In genomic region chrX:12954376-12954775, GRCh38 we compare ENCODE assay signal across 15 cellular contexts. TPM values are rescaled to one million over a fixed set of nuclear protein-coding genes. Genes with fewer than 3 reads are reported as not detected.
A peak's percentile ranks its signal among the peaks of the same experiment; 100 is the strongest.
DNase-seq lines count a peak whose midpoint lies in the region; TF ChIP-seq lines count a peak whose summit lies in the region.
"Had no signal": no experiment of that assay in that cellular context is flagged by ENCODE, and none has a peak within 500 bp of the region (broad histone marks: within the 10 kb centered on the region; RNA-seq: fewer than 3 reads in every experiment).

No MANE protein-coding gene starts in this region.

- H3K36me3 ChIP-seq in tibial nerve (no peaks in the 10 kb centered on the region), WERI-Rb-1 (no peaks in the 10 kb centered on the region)
- H3K36me3 ChIP-seq: cardiac muscle cell, gastroesophageal sphincter, pancreas, SJSA1, thoracic aorta had no signal

- H3K27ac ChIP-seq in tibial nerve (peak overlapping the region in 2 of 4 donors; percentile 58 to 68), WERI-Rb-1 (no peak overlapping the region)
- H3K27ac ChIP-seq: cardiac muscle cell, pancreas, SJSA1 had no signal

- no peak for TF ChIP-seq CTCF in tibial nerve (IDR thresholded peaks at IDR 0.05)
- no peak for TF ChIP-seq CTCF in WERI-Rb-1 (IDR thresholded peaks at IDR 0.05; ENCODE audit: low read depth, low read length)

- H3K4me3 Mint-ChIP-seq in activated naive CD4-positive, alpha-beta T cell treated with anti-CD3 and anti-CD28 coated beads, Interleukin-2, amount 50 U/mL, for 24 hours = peak overlapping the region; percentile 55
- H3K4me3 Mint-ChIP-seq in T-helper 2 cell treated with Interferon-gamma antibody and Interleukin-4, amounts not matched to agents 5 μg/mL and 100 μg/mL, for 36 hours = peak overlapping the region; percentile 84
- peak overlapping the region; percentile 68 to 82 (median 77) for H3K4me3 Mint-ChIP-seq in immature natural killer cell

- TF ChIP-seq POLR2A in tibial nerve (IDR thresholded peaks at IDR 0.05) = no peak

- WGBS in tibial nerve, 2 donors = 87 to 91% methylated on average over 5 to 9 of the region's 9 CpGs

- TF ChIP-seq EP300 in tibial nerve (IDR thresholded peaks at IDR 0.05) = no peak

- DNase-seq in activated naive CD4-positive, alpha-beta T cell treated with Interleukin-2 at 50 U/mL for 16 hours = no peak
- no peak for DNase-seq in T-helper 2 cell treated with Interferon-gamma antibody and Interleukin-4, amounts not matched to agents 5 μg/mL and 100 μg/mL, for 36 hours (ENCODE audit: low spot score)
- DNase-seq in immature natural killer cell = peak in 2 of 3 donors; percentile 63 to 65
- no peak for DNase-seq in tibial nerve (ENCODE audit: low spot score in 2 of 2)
- no peak for DNase-seq in WERI-Rb-1
- no peak for DNase-seq in NCI-H526 treated with DMSO at 0.1 percent for 48 hours (lab: John Stamatoyannopoulos, UW)
- no peak for DNase-seq in NCI-H2196 treated with DMSO at 0.1 percent for 48 hours (lab: John Stamatoyannopoulos, UW; ENCODE audit: unreplicated experiment)
- DNase-seq: activated effector memory CD4-positive, alpha-beta T cell treated with anti-CD3 and anti-CD28 coated beads, Interleukin-2, amount 50 U/mL, for 16 hours; DMS79 treated with DMSO at 0.1 percent for 48 hours; pancreas had no signal

- no peaks in the 10 kb centered on the region for H3K9me3 Mint-ChIP-seq in activated naive CD4-positive, alpha-beta T cell treated with anti-CD3 and anti-CD28 coated beads, Interleukin-2, amount 50 U/mL, for 24 hours
- no peaks in the 10 kb centered on the region for H3K9me3 Mint-ChIP-seq in T-helper 2 cell treated with Interferon-gamma antibody and Interleukin-4, amounts not matched to agents 5 μg/mL and 100 μg/mL, for 36 hours
- no peaks in the 10 kb centered on the region for H3K9me3 Mint-ChIP-seq in immature natural killer cell

- H3K4me3 ChIP-seq in tibial nerve = no peak overlapping the region
- no peak overlapping the region for H3K4me3 ChIP-seq in WERI-Rb-1 (ENCODE audit: low read depth, low read length)
- H3K4me3 ChIP-seq: cardiac muscle cell, gastroesophageal sphincter, pancreas, SJSA1, thoracic aorta had no signal

- peaks cover 79% of the 10 kb centered on the region for H3K4me1 Mint-ChIP-seq in activated naive CD4-positive, alpha-beta T cell treated with anti-CD3 and anti-CD28 coated beads, Interleukin-2, amount 50 U/mL, for 24 hours
- peaks cover 60% of the 10 kb centered on the region for H3K4me1 Mint-ChIP-seq in T-helper 2 cell treated with Interferon-gamma antibody and Interleukin-4, amounts not matched to agents 5 μg/mL and 100 μg/mL, for 36 hours (ENCODE audit: low read depth)
- peaks cover 86 to 93% of the 10 kb centered on the region in 2 donors for H3K4me1 Mint-ChIP-seq in immature natural killer cell

- H3K27ac Mint-ChIP-seq in activated naive CD4-positive, alpha-beta T cell treated with anti-CD3 and anti-CD28 coated beads, Interleukin-2, amount 50 U/mL, for 24 hours = peak overlapping the region; percentile 97
- H3K27ac Mint-ChIP-seq in T-helper 2 cell treated with Interferon-gamma antibody and Interleukin-4, amounts not matched to agents 5 μg/mL and 100 μg/mL, for 36 hours = peak overlapping the region; percentile 94
- H3K27ac Mint-ChIP-seq in immature natural killer cell = peak overlapping the region; percentile 98 to 100 (median 99)

- peaks cover 0 to 17% (median 6%) of the 10 kb centered on the region in 4 donors for H3K4me1 ChIP-seq in tibial nerve

- H3K27me3 Mint-ChIP-seq in activated naive CD4-positive, alpha-beta T cell treated with anti-CD3 and anti-CD28 coated beads, Interleukin-2, amount 50 U/mL, for 24 hours = no peaks in the 10 kb centered on the region
- no peaks in the 10 kb centered on the region for H3K27me3 Mint-ChIP-seq in T-helper 2 cell treated with Interferon-gamma antibody and Interleukin-4, amounts not matched to agents 5 μg/mL and 100 μg/mL, for 36 hours (ENCODE audit: low read depth)
- H3K27me3 Mint-ChIP-seq in immature natural killer cell (ENCODE audit: low read depth in 3 of 3) = peaks cover 23 to 29% (median 25%) of the 10 kb centered on the region in 3 donors

- no peaks in the 10 kb centered on the region for H3K9me3 ChIP-seq in tibial nerve
- no peaks in the 10 kb centered on the region for H3K9me3 ChIP-seq in WERI-Rb-1 (ENCODE audit: severe bottlenecking)
- H3K9me3 ChIP-seq: gastroesophageal sphincter, pancreas, SJSA1, thoracic aorta had no signal

- H3K27me3 ChIP-seq in tibial nerve (no peaks in the 10 kb centered on the region), WERI-Rb-1 (ENCODE audit: insufficient read depth, low read depth, severe bottlenecking) (no peaks in the 10 kb centered on the region)
- H3K27me3 ChIP-seq: cardiac muscle cell, gastroesophageal sphincter, pancreas, SJSA1 had no signal

- H3K36me3 Mint-ChIP-seq in activated naive CD4-positive, alpha-beta T cell treated with anti-CD3 and anti-CD28 coated beads, Interleukin-2, amount 50 U/mL, for 24 hours = no peaks in the 10 kb centered on the region
- H3K36me3 Mint-ChIP-seq in T-helper 2 cell treated with Interferon-gamma antibody and Interleukin-4, amounts not matched to agents 5 μg/mL and 100 μg/mL, for 36 hours (ENCODE audit: low read depth) = no peaks in the 10 kb centered on the region
- H3K36me3 Mint-ChIP-seq in immature natural killer cell = no peaks in the 10 kb centered on the region

RNA-seq across cellular contexts. Expression of gene TMSB4X, which starts 20.5 kb away (rescaled TPM):
- polyA plus RNA-seq in immature natural killer cell = over 10,000 TPM; 26,219 to 39,735 (median 28,691) TPM
- 1,000 to 10,000 TPM; 3,029 to 4,490 (median 3,421) TPM for total RNA-seq in tibial nerve

RNA-seq across cellular contexts. Expression of gene TLR8, which starts 48.0 kb away (rescaled TPM):
- 1 to 10 TPM in 1 of 3 donors, under 1 TPM in 2; 0.04 to 3.6 (median 0.68) TPM for polyA plus RNA-seq in immature natural killer cell
- 1 to 10 TPM in 3 of 4 donors, under 1 TPM in 1; 0.63 to 1.8 (median 1.4) TPM for total RNA-seq in tibial nerve
- total RNA-seq: cardiac muscle cell, SJSA1 had no signal
- polyA plus RNA-seq: cardiac muscle cell had no signal

Comparison
In these comparisons a context has a peak if more than half of its experiments do, and no peak if none do; other contexts are left out.
1. DNase-seq: peak in immature natural killer cell (2 of 3); none in activated naive CD4-positive, alpha-beta T cell treated with Interleukin-2 at 50 U/mL for 16 hours (single experiment), T-helper 2 cell treated with Interferon-gamma antibody and Interleukin-4, amounts not matched to agents 5 μg/mL and 100 μg/mL, for 36 hours (single experiment), tibial nerve (0 of 2), WERI-Rb-1 (single experiment), NCI-H526 treated with DMSO at 0.1 percent for 48 hours (single experiment) and NCI-H2196 treated with DMSO at 0.1 percent for 48 hours (single experiment).
2. Peak in every context shown above with its lines, with median percentiles within 50 percentile points of each other: H3K27ac Mint-ChIP-seq and H3K4me3 Mint-ChIP-seq.